Comparison of ENCODE assay signal across 8 cellular contexts in the genomic region with DNA sequence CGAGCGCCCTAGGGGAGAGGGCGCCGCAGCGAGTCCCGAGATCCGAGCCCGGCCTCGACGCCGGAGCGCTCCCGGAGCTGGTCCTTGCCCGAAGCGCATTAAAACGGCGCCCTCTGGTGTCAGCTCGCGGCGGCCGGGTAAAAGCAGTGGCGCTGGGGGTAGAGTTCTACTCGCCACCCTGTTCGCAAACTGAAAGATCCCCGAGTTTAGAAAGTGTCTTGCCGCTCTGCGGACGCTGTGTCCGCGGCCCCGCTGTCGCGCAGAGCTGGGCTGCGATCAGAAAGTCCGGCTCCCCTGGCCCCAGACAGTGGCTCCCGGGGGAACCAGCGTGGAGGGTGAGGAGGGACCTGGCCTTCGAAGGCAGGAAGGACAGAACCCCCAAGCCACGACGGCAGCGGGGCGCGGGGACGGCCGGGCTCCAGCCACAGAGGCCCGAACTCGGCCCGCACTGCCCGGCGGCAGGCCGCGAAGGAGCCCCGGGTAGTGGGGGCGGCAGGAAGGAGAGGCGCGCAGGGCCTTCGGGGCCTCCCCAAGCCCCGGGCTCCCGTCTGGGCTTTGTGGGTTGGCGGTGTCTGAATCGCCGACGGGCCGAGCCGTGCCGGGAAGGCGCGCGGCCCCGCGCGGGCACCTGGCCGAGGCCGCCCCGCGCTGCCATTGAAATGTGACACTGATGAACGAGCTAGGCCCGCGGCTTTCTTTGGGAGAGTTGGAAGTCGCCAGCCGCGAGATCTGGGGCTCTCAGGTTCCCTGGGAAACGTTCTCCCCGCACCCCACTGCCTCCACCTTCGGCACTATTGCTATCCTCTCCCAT. TPM values are rescaled to one million over a fixed set of nuclear protein-coding genes. Genes with fewer than 3 reads are reported as not detected.
DNase-seq lines count a peak whose midpoint lies in the region; ATAC-seq, FAIRE-seq and TF ChIP-seq lines count a peak whose summit lies in the region.

No MANE protein-coding gene starts in this region.

- peak; percentile 84 for TF ChIP-seq CTCF in CD14-positive monocyte (IDR thresholded peaks at IDR 0.05)
- peak; percentile 75 to 93 (median 86) for TF ChIP-seq CTCF in keratinocyte (optimal IDR thresholded peaks at IDR 0.05 in 1 of 3, IDR thresholded peaks at IDR 0.05 in 1 of 3, conservative IDR thresholded peaks at IDR 0.05 in 1 of 3; ENCODE audit: extremely low read depth in 1 of 3, insufficient read depth in 2 of 3, low read length in 3 of 3)

- H3K4me3 Mint-ChIP-seq in CD14-positive monocyte, result peak overlapping the region; percentile 92 to 97

- H3K9me1 ChIP-seq in keratinocyte (ENCODE audit: control insufficient read depth, extremely low read depth, insufficient read depth, low read length), result no peaks in the 10 kb centered on the region

- intact Hi-C loops in CD14-positive monocyte (cut with micrococcal nuclease), result loop anchor here (5.0 kb wide), 3 partner anchors 191 to 1066 kb away; no protein-coding TSS in a partner anchor

- H2AFZ ChIP-seq in keratinocyte (ENCODE audit: control insufficient read depth, low read length), result peak overlapping the region; percentile 90

- peak overlapping the region; percentile 65 for H3K9ac ChIP-seq in keratinocyte (ENCODE audit: control insufficient read depth, extremely low read depth, insufficient read depth, low read length)

- no peak overlapping the region for H3K27ac ChIP-seq in keratinocyte (ENCODE audit: control insufficient read depth, insufficient read depth, low read length)

- dilution Hi-C loops in keratinocyte (cut with MboI; ENCODE audit: extremely low pct_ligation_motif_present, low sequenced_read_pairs), result no loop called here

- H3K9me3 Mint-ChIP-seq in CD14-positive monocyte, result peaks cover 0 to 3% (median 0%) of the 10 kb centered on the region in 7 donors

- ATAC-seq in GM21529 (IDR thresholded peaks at IDR 0.05; ENCODE audit: unreplicated experiment) (peak; percentile 55), HG02678 (IDR thresholded peaks at IDR 0.05; ENCODE audit: unreplicated experiment) (no peak)

- peak overlapping the region; percentile 72 for H3K4me2 ChIP-seq in keratinocyte (ENCODE audit: control insufficient read depth, extremely low read depth, insufficient read depth, low read depth, low read length)

- peaks cover 0 to 6% of the 10 kb centered on the region in 2 donors for H3K36me3 Mint-ChIP-seq in CD14-positive monocyte

- no peaks in the 10 kb centered on the region for H3K9me3 ChIP-seq in keratinocyte (ENCODE audit: control insufficient read depth, low read depth, low read length)

- FAIRE-seq in keratinocyte (lab: Jason Lieb, UNC), result no peak

- no peaks in the 10 kb centered on the region for H3K27me3 ChIP-seq in keratinocyte (ENCODE audit: control insufficient read depth, extremely low read depth, insufficient read depth, low read length)

- peaks cover 21 to 23% (median 21%) of the 10 kb centered on the region in 3 donors for H3K27me3 Mint-ChIP-seq in CD14-positive monocyte (ENCODE audit: low read depth in 3 of 3)

- DNase-seq in CD14-positive monocyte (ENCODE audit: low spot score), result peak; percentile 84
- peak; percentile 91 for DNase-seq in NCI-H1105 treated with DMSO at 0.1 percent for 48 hours (lab: John Stamatoyannopoulos, UW)
- peak; percentile 71 for DNase-seq in activated CD4-positive, alpha-beta T cell treated with anti-CD3 and anti-CD28 coated beads for 1 hour
- peak; percentile 35 for DNase-seq in cerebellar cortex (ENCODE audit: low spot score)
- DNase-seq in keratinocyte (ENCODE audit: low read depth, low spot score), result no peak
- peak; percentile 85 for DNase-seq in stimulated activated CD4-positive, alpha-beta T cell treated with anti-CD3 and anti-CD28 coated beads, Interleukin-12 subunit alpha, Interleukin-12 subunit beta, amount 100 ng/mL, for 4 hours

- H3K4me1 Mint-ChIP-seq in CD14-positive monocyte, result peaks cover 9% of the 10 kb centered on the region

- H4K20me1 ChIP-seq in keratinocyte (ENCODE audit: control insufficient read depth, extremely low read depth, insufficient read depth, low read length), result no peaks in the 10 kb centered on the region

- H3K27ac Mint-ChIP-seq in CD14-positive monocyte, result peak overlapping the region in 3 of 7 donors; percentile 79 to 89 (median 88)

- H3K79me2 ChIP-seq in keratinocyte (ENCODE audit: control insufficient read depth, insufficient read depth, low read length), result no peaks in the 10 kb centered on the region

- no peaks in the 10 kb centered on the region for H3K36me3 ChIP-seq in keratinocyte (ENCODE audit: control insufficient read depth in 2 of 2, extremely low read depth in 1 of 2, insufficient read depth in 2 of 2, low read length in 2 of 2)

- peak overlapping the region; percentile 20 to 58 (median 38) for H3K4me3 ChIP-seq in keratinocyte (ENCODE audit: control insufficient read depth in 2 of 3, extremely low read depth in 1 of 3, insufficient read depth in 2 of 3, low read depth in 1 of 3, low read length in 3 of 3)

- H3K4me1 ChIP-seq in keratinocyte (ENCODE audit: control insufficient read depth, extremely low read depth, insufficient read depth, low read length), result no peaks in the 10 kb centered on the region

RNA-seq across cellular contexts. Expression of gene NFIA, which starts 39.1 kb away (rescaled TPM):
- polyA plus RNA-seq in CD14-positive monocyte, result 1 to 10 TPM; 1.4 to 5.3 TPM
- 14.7 to 15.8 TPM (median 15.0 TPM) in 3 replicates for polyA plus RNA-seq in keratinocyte
- polyA plus RNA-seq in keratinocyte (2011; ENCODE audit: low read depth), result 11.6 TPM
- polyA plus RNA-seq in keratinocyte (2011; cell fraction: cytosol; rRNA removed), result 10.3 and 14.9 TPM in 2 replicates
- polyA plus RNA-seq in keratinocyte (2011; cell fraction: nucleus; rRNA removed), result 15.1 and 17.0 TPM in 2 replicates
- 9.8 and 10.0 TPM in 2 replicates for polyA plus RNA-seq in keratinocyte (2012; ENCODE audit: low replicate concordance)
- polyA minus RNA-seq in keratinocyte, result 43.3 to 66.0 TPM (median 52.8 TPM) in 3 replicates
- 26.3 TPM for polyA minus RNA-seq in keratinocyte (2011; cell fraction: cytosol; rRNA and poly(A)+ RNA removed)
- 33.3 and 66.9 TPM in 2 replicates for polyA minus RNA-seq in keratinocyte (2011; cell fraction: nucleus; rRNA and poly(A)+ RNA removed)
